In genomic region chr3:131007782-131008181, GRCh38 we compare ENCODE assay signal across 1 cellular context.
TF ChIP-seq lines count a peak whose summit lies in the region.

No MANE protein-coding gene starts in this region.

TF ChIP-seq in H1, 55 proteins besides CTCF, POLR2A, EP300 and RAD21:
- TF ChIP-seq MAFK (IDR thresholded peaks at IDR 0.05; ENCODE audit: low read depth, low read length) (no peak), POU5F1 (IDR thresholded peaks at IDR 0.05; ENCODE audit: low read depth, low read length) (no peak), CEBPB (IDR thresholded peaks at IDR 0.05; ENCODE audit: low read depth, low read length) (peak; percentile 63; the same call in 1 of the 2 replicates), MAX (IDR thresholded peaks at IDR 0.05) (no peak), SUZ12 (IDR thresholded peaks at IDR 0.05; ENCODE audit: low read length) (no peak)
